In the genomic region with DNA sequence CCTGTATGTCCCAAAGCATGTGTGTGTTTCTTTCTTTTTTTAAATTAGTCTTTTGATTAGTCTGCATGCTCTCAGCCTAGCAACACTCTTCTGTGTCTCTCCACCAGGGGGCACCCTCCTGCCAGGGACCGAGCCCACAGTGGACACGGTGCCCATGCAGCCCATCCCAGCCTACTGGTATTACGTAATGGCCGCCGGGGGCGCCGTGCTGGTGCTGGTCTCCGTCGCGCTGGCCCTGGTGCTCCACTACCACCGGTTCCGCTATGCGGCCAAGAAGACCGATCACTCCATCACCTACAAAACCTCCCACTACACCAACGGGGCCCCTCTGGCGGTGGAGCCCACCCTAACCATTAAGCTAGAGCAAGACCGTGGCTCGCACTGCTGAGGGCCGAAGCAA, we compare ENCODE assay signal across 9 cellular contexts.
A peak's percentile ranks its signal among the peaks of the same experiment; 100 is the strongest.
DNase-seq lines count a peak whose midpoint lies in the region; ATAC-seq, FAIRE-seq and TF ChIP-seq lines count a peak whose summit lies in the region.
"Had no signal": no experiment of that assay in that cellular context is flagged by ENCODE, and none has a peak within 500 bp of the region (broad histone marks: within the 10 kb centered on the region; RNA-seq: fewer than 3 reads in every experiment).

No MANE protein-coding gene starts in this region.

- CTCF ChIA-PET in HepG2 (lab: Yijun Ruan, JAX; ENCODE audit: low intra/inter-chr PET ratio, low total read pairs) = interaction anchor here (1.0 to 2.6 kb wide), 5 partner anchors 35 to 172 kb away, joined by 4 to 38 read pairs (median 22); no protein-coding TSS in a partner anchor

- POLR2A ChIA-PET in HepG2 (lab: Yijun Ruan, JAX) = no interaction called here

- 50% methylated on average over 19 of the region's 19 CpGs for WGBS in HepG2 (ENCODE audit: low lambda C conversion rate)

- ATAC-seq in GM19351 (IDR thresholded peaks at IDR 0.05; ENCODE audit: unreplicated experiment) (peak; percentile 70), HepG2 (peak; percentile 98), upper lobe of right lung (peak; percentile 77)

- peak in 1 of 2 experiments; percentile 28; a peak in 1 of 4 replicates for TF ChIP-seq EP300 in HepG2 (IDR thresholded peaks at IDR 0.05; ENCODE audit: low read depth in 2 of 2, low read length in 2 of 2)
- no peak for TF ChIP-seq EP300 in HepG2 (CRISPR knock-in tag; IDR thresholded peaks at IDR 0.05; ENCODE audit: borderline replicate concordance)

- H3K27ac ChIP-seq in brain microvascular endothelial cell (no peak overlapping the region), HepG2 (ENCODE audit: extremely low read length, insufficient read depth, low read length) (no peak overlapping the region), upper lobe of right lung (no peak overlapping the region)
- H3K27ac ChIP-seq: SK-N-MC had no signal

- H3K9me3 ChIP-seq in HepG2 (ENCODE audit: low read length) = no peaks in the 10 kb centered on the region
- H3K9me3 ChIP-seq in upper lobe of right lung = no peaks in the 10 kb centered on the region

- H3K4me1 ChIP-seq in HepG2 (ENCODE audit: insufficient read depth, low read length) (no peaks in the 10 kb centered on the region), upper lobe of right lung (peaks cover 8% of the 10 kb centered on the region)

- no peaks in the 10 kb centered on the region for H3K79me2 ChIP-seq in HepG2 (ENCODE audit: insufficient read depth, low read length)

- intact Hi-C loops in HepG2 (cut with micrococcal nuclease; ENCODE audit: unreplicated experiment) = loop anchor here (1.0 kb wide), 3 partner anchors 37 to 149 kb away; no protein-coding TSS in a partner anchor
- intact Hi-C loops in upper lobe of right lung (cut with DNase I) = no loop called here

- no peaks in the 10 kb centered on the region for H3K27me3 ChIP-seq in brain microvascular endothelial cell (replicated peaks)
- peaks cover 0 to 6% of the 10 kb centered on the region in 2 experiments; a peak in 2 of 5 replicates for H3K27me3 ChIP-seq in HepG2 (ENCODE audit: control insufficient read depth in 1 of 2, insufficient read depth in 2 of 2, low read length in 2 of 2)
- no peaks in the 10 kb centered on the region for H3K27me3 ChIP-seq in upper lobe of right lung

- no peak overlapping the region for H3K9ac ChIP-seq in HepG2 (ENCODE audit: insufficient read depth, low read depth, low read length)

- no peaks in the 10 kb centered on the region for H4K20me1 ChIP-seq in HepG2 (ENCODE audit: insufficient read depth, low read length)

- in situ Hi-C loops in brain microvascular endothelial cell (cut with HindIII; ENCODE audit: low pct_ligation_motif_present, low sequenced_read_pairs) (no loop called here), HepG2 (cut with HindIII; ENCODE audit: extremely low pct_ligation_motif_present, low pct_unique_long_range_greater_than_20kb) (loop anchor here (5.0 kb wide), 2 partner anchors 36 to 111 kb away; no protein-coding TSS in a partner anchor)

- no peak overlapping the region for H2AFZ ChIP-seq in HepG2 (ENCODE audit: low read length)

- FAIRE-seq in HepG2 (lab: Jason Lieb, UNC) = peak; percentile 92

- no TSS peak for BruUV-seq in HepG2 (replicated peaks; lab: Mats Ljungman, UMichigan)

- H3K4me2 ChIP-seq in HepG2 (ENCODE audit: low read depth, low read length) = no peak overlapping the region

- peak; percentile 68 for DNase-seq in D341Med (ENCODE audit: low spot score)
- peak; percentile 26 for DNase-seq in NCI-H460 (ENCODE audit: extremely low read depth, low read depth)
- DNase-seq in brain microvascular endothelial cell = peak; percentile 24
- DNase-seq in HepG2 (ENCODE audit: low spot score) = peak; percentile 62
- DNase-seq in upper lobe of right lung = peak; percentile 67
- DNase-seq in cortex of kidney (lab: John Stamatoyannopoulos, UW) = no peak
- no peak for DNase-seq in NCI-H1694 treated with DMSO at 0.1 percent for 48 hours (lab: John Stamatoyannopoulos, UW)

- TF ChIP-seq CTCF in brain microvascular endothelial cell (IDR thresholded peaks at IDR 0.05; ENCODE audit: low read depth, low read length, missing control alignments) = peak; percentile 77
- TF ChIP-seq CTCF in HepG2 (CRISPR knock-in tag; IDR thresholded peaks at IDR 0.05) = peak; percentile 93
- peak; percentile 65 for TF ChIP-seq CTCF in upper lobe of right lung (IDR thresholded peaks at IDR 0.05)

- H3K36me3 ChIP-seq in brain microvascular endothelial cell (replicated peaks) = no peaks in the 10 kb centered on the region
- H3K36me3 ChIP-seq in HepG2 (replicated peaks in 1 of 2; ENCODE audit: control insufficient read depth in 1 of 2, insufficient read depth in 2 of 2, low read length in 2 of 2) = no peaks in the 10 kb centered on the region
- no peaks in the 10 kb centered on the region for H3K36me3 ChIP-seq in upper lobe of right lung

- peak; percentile 96 for TF ChIP-seq RAD21 in HepG2 (CRISPR knock-in tag; IDR thresholded peaks at IDR 0.05)

- H3K4me3 ChIP-seq in brain microvascular endothelial cell (ENCODE audit: low read depth, low read length) (no peak overlapping the region), HepG2 (replicated peaks in 1 of 3; ENCODE audit: insufficient read depth in 1 of 3, low read depth in 2 of 3, low read length in 3 of 3) (no peak overlapping the region), upper lobe of right lung (no peak overlapping the region)
- H3K4me3 ChIP-seq: SK-N-MC had no signal

- TF ChIP-seq POLR2A in HepG2 (IDR thresholded peaks at IDR 0.05; ENCODE audit: insufficient read depth in 1 of 2, low read depth in 2 of 2, low read length in 2 of 2) = no peak

TF ChIP-seq in HepG2, 621 proteins besides CTCF, POLR2A, EP300 and RAD21 (continues in another document):
- no peak for TF ChIP-seq ZNF652 (CRISPR knock-in tag; IDR thresholded peaks at IDR 0.05; ENCODE audit: borderline replicate concordance, low read depth)
- no peak for TF ChIP-seq LCORL (IDR thresholded peaks at IDR 0.05)
- 0 out of 2 replicates have a peak, but pooled peaks have one; percentile 31 for TF ChIP-seq LCORL (CRISPR knock-in tag; IDR thresholded peaks at IDR 0.05)
- TF ChIP-seq TP53 (CRISPR knock-in tag; conservative IDR thresholded peaks at IDR 0.05) = no peak
- TF ChIP-seq ZNF709 (CRISPR knock-in tag; IDR thresholded peaks at IDR 0.05) = 0 out of 2 replicates have a peak, but pooled peaks have one; percentile 44
- TF ChIP-seq, protein P1, sequence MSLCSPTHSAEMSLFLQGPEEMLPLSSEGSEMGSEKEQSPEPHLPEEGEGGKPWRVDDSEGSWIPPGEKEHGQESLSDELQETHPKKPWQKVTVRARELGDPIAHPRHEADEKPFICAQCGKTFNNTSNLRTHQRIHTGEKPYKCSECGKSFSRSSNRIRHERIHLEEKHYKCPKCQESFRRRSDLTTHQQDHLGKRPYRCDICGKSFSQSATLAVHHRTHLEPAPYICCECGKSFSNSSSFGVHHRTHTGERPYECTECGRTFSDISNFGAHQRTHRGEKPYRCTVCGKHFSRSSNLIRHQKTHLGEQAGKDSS (CRISPR knock-in tag; IDR thresholded peaks at IDR 0.05; ENCODE audit: borderline replicate concordance, low read depth) = no peak
- TF ChIP-seq ZNF235 (CRISPR knock-in tag; IDR thresholded peaks at IDR 0.05; ENCODE audit: borderline replicate concordance) = no peak
- TF ChIP-seq ZXDC (CRISPR knock-in tag; IDR thresholded peaks at IDR 0.05) = no peak
- TF ChIP-seq ZNF713 (CRISPR knock-in tag; IDR thresholded peaks at IDR 0.05) = 0 out of 2 replicates have a peak, but pooled peaks have one; percentile 72
- TF ChIP-seq, protein P2, sequence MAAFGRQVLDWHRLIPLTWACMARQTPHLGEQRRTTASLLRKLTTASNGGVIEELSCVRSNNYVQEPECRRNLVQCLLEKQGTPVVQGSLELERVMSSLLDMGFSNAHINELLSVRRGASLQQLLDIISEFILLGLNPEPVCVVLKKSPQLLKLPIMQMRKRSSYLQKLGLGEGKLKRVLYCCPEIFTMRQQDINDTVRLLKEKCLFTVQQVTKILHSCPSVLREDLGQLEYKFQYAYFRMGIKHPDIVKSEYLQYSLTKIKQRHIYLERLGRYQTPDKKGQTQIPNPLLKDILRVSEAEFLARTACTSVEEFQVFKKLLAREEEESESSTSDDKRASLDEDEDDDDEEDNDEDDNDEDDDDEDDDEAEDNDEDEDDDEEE (CRISPR knock-in tag; IDR thresholded peaks at IDR 0.05) = no peak
- TF ChIP-seq, protein P3, sequence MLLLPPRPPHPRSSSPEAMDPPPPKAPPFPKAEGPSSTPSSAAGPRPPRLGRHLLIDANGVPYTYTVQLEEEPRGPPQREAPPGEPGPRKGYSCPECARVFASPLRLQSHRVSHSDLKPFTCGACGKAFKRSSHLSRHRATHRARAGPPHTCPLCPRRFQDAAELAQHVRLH (CRISPR knock-in tag; IDR thresholded peaks at IDR 0.05; ENCODE audit: borderline replicate concordance, low read depth) = peak; percentile 46; the same call in 1 of the 2 replicates
- no peak for TF ChIP-seq ZNF282 (IDR thresholded peaks at IDR 0.05; ENCODE audit: partially characterized antibody)
- TF ChIP-seq MIER2 (CRISPR knock-in tag; IDR thresholded peaks at IDR 0.05) = 0 out of 2 replicates have a peak, but pooled peaks have one; percentile 50
- 0 out of 2 replicates have a peak, but pooled peaks have one; percentile 56 for TF ChIP-seq ZNF891 (CRISPR knock-in tag; IDR thresholded peaks at IDR 0.05)

Comparison
In these comparisons a context has a peak if more than half of its experiments do, and no peak if none do; other contexts are left out.
1. DNase-seq: peak in D341Med (single experiment), NCI-H460 (single experiment), brain microvascular endothelial cell (single experiment), HepG2 (single experiment) and upper lobe of right lung (single experiment); none in cortex of kidney (single experiment) and NCI-H1694 treated with DMSO at 0.1 percent for 48 hours (single experiment).
2. Peak in every context shown above with its lines, with median percentiles within 50 percentile points of each other: ATAC-seq and CTCF ChIP-seq.